In genomic region chr7:40890088-40890692, GRCh38 we compare ENCODE assay signal across 19 cellular contexts.
DNase-seq lines count a peak whose midpoint lies in the region; ATAC-seq, FAIRE-seq and TF ChIP-seq lines count a peak whose summit lies in the region.
"Had no signal": no experiment of that assay in that cellular context is flagged by ENCODE, and none has a peak within 500 bp of the region (broad histone marks: within the 10 kb centered on the region; RNA-seq: fewer than 3 reads in every experiment).

No MANE protein-coding gene starts in this region.

- peak; percentile 93 for FAIRE-seq in G401.6 (lab: Jason Lieb, UNC)
- peak; percentile 85 for FAIRE-seq in kidney (lab: Jason Lieb, UNC)
- FAIRE-seq: GM12891, GM19239, HepG2 had no signal

- H3K27ac ChIP-seq in kidney (ENCODE audit: low read depth in 2 of 2, low read length in 2 of 2) (no peak overlapping the region), upper lobe of right lung (no peak overlapping the region)
- H3K27ac ChIP-seq: BLaER1 treated with 17β-estradiol and CSF1 and Interleukin-3, amounts not matched to agents 10 nM and 100 nM; GM23248 had no signal

- CTCF ChIA-PET in WTC11 (lab: Charles Lee): no interaction called here

- TF ChIP-seq CTCF in WTC11 (IDR thresholded peaks at IDR 0.05) (no peak), kidney (IDR thresholded peaks at IDR 0.05; ENCODE audit: borderline replicate concordance, extremely low read depth, insufficient read depth) (no peak), upper lobe of right lung (IDR thresholded peaks at IDR 0.05) (no peak)

- no peaks in the 10 kb centered on the region for H3K4me1 Mint-ChIP-seq in WTC11
- no peaks in the 10 kb centered on the region for H3K4me1 Mint-ChIP-seq in activated T-cell treated with anti-CD3 and anti-CD28 coated beads, Interleukin-2, amount 50 U/mL, for 72 hours (ENCODE audit: low read depth)
- H3K4me1 Mint-ChIP-seq: B cell had no signal

- no peaks in the 10 kb centered on the region for H3K27me3 Mint-ChIP-seq in WTC11 (ENCODE audit: low read depth)
- no peaks in the 10 kb centered on the region for H3K27me3 Mint-ChIP-seq in activated T-cell treated with anti-CD3 and anti-CD28 coated beads, Interleukin-2, amount 50 U/mL, for 72 hours (ENCODE audit: low read depth)
- H3K27me3 Mint-ChIP-seq: B cell had no signal

- peaks cover 36% of the 10 kb centered on the region for H3K9me3 Mint-ChIP-seq in WTC11
- peaks cover 13 to 16% of the 10 kb centered on the region in 2 donors for H3K9me3 Mint-ChIP-seq in activated T-cell treated with anti-CD3 and anti-CD28 coated beads, Interleukin-2, amount 50 U/mL, for 72 hours

- intact Hi-C loops in kidney (cut with DNase I): no loop called here
- intact Hi-C loops in upper lobe of right lung (cut with DNase I): no loop called here

- H3K4me1 ChIP-seq in kidney (ENCODE audit: control insufficient read depth in 1 of 2, insufficient read depth in 1 of 2, low read depth in 1 of 2, low read length in 2 of 2): peaks cover 0 to 6% of the 10 kb centered on the region in 2 donors
- no peaks in the 10 kb centered on the region for H3K4me1 ChIP-seq in upper lobe of right lung
- H3K4me1 ChIP-seq: HAP-1 had no signal

- POLR2A ChIA-PET in WTC11 (lab: Charles Lee): no interaction called here

- H3K4me3 Mint-ChIP-seq in WTC11: no peak overlapping the region
- no peak overlapping the region for H3K4me3 Mint-ChIP-seq in activated T-cell treated with anti-CD3 and anti-CD28 coated beads, Interleukin-2, amount 50 U/mL, for 72 hours
- H3K4me3 Mint-ChIP-seq: B cell; CD8-positive, alpha-beta T cell had no signal

- H3K36me3 ChIP-seq in kidney (ENCODE audit: control insufficient read depth in 1 of 2, insufficient read depth in 2 of 2, low read length in 2 of 2) (no peaks in the 10 kb centered on the region), upper lobe of right lung (no peaks in the 10 kb centered on the region)
- H3K36me3 ChIP-seq: BLaER1 treated with 17β-estradiol and CSF1 and Interleukin-3, amounts not matched to agents 10 nM and 100 nM; HAP-1 had no signal

- DNase-seq in WTC11 (ENCODE audit: low spot score) (no peak), kidney (no peak), upper lobe of right lung (no peak), ecto neural progenitor cell (ENCODE audit: low spot score) (no peak)
- no peak for DNase-seq in activated T-cell treated with anti-CD3 and anti-CD28 coated beads, Interleukin-2, amount 50 U/mL, for 72 hours
- DNase-seq: 8988T; Calu3; CD8-positive, alpha-beta T cell; DND-41; EL; GM23248 had no signal

- H3K4me3 ChIP-seq in kidney (ENCODE audit: low read length in 2 of 2) (no peak overlapping the region), upper lobe of right lung (no peak overlapping the region)
- H3K4me3 ChIP-seq: BLaER1 treated with 17β-estradiol and CSF1 and Interleukin-3, amounts not matched to agents 10 nM and 100 nM; GM23248; HAP-1 had no signal

- no peaks in the 10 kb centered on the region for H3K27me3 ChIP-seq in upper lobe of right lung
- H3K27me3 ChIP-seq: BLaER1 treated with 17β-estradiol and CSF1 and Interleukin-3, amounts not matched to agents 10 nM and 100 nM had no signal

- no peak overlapping the region for H3K9ac ChIP-seq in kidney (ENCODE audit: low read length in 2 of 2)
- H3K9ac ChIP-seq: BLaER1 treated with 17β-estradiol and CSF1 and Interleukin-3, amounts not matched to agents 10 nM and 100 nM; GM23248 had no signal

- H3K27ac Mint-ChIP-seq in WTC11: no peak overlapping the region
- no peak overlapping the region for H3K27ac Mint-ChIP-seq in activated T-cell treated with anti-CD3 and anti-CD28 coated beads, Interleukin-2, amount 50 U/mL, for 72 hours
- H3K27ac Mint-ChIP-seq: B cell; CD8-positive, alpha-beta T cell had no signal

- H3K36me3 Mint-ChIP-seq in WTC11: peaks cover 14% of the 10 kb centered on the region
- no peaks in the 10 kb centered on the region for H3K36me3 Mint-ChIP-seq in activated T-cell treated with anti-CD3 and anti-CD28 coated beads, Interleukin-2, amount 50 U/mL, for 72 hours (ENCODE audit: insufficient read depth in 2 of 2)
- H3K36me3 Mint-ChIP-seq: CD8-positive, alpha-beta T cell had no signal

- no peak for ATAC-seq in WTC11
- peak; percentile 28 for ATAC-seq in upper lobe of right lung
- no peak for ATAC-seq in activated T-cell treated with anti-CD3 and anti-CD28 coated beads, Interleukin-2, amount 50 U/mL, for 72 hours (replicated peaks in 1 of 2)
- no peak for ATAC-seq in GM21367 (IDR thresholded peaks at IDR 0.05; ENCODE audit: unreplicated experiment)
- ATAC-seq: CD8-positive, alpha-beta T cell; HepG2 had no signal

- peaks cover 0 to 15% of the 10 kb centered on the region in 2 donors for H3K9me3 ChIP-seq in kidney (ENCODE audit: control insufficient read depth in 1 of 2, low read length in 2 of 2)
- peaks cover 4% of the 10 kb centered on the region for H3K9me3 ChIP-seq in upper lobe of right lung
- H3K9me3 ChIP-seq: HAP-1 had no signal

TF ChIP-seq in WTC11, 78 proteins besides CTCF, POLR2A, EP300 and RAD21:
- TF ChIP-seq HMGA2 (CRISPR knock-in tag; IDR thresholded peaks at IDR 0.05): peak; percentile 92
- TF ChIP-seq ERG (CRISPR knock-in tag; IDR thresholded peaks at IDR 0.05): no peak
